9 cellular contexts compared by ENCODE assay signal in the genomic region with DNA sequence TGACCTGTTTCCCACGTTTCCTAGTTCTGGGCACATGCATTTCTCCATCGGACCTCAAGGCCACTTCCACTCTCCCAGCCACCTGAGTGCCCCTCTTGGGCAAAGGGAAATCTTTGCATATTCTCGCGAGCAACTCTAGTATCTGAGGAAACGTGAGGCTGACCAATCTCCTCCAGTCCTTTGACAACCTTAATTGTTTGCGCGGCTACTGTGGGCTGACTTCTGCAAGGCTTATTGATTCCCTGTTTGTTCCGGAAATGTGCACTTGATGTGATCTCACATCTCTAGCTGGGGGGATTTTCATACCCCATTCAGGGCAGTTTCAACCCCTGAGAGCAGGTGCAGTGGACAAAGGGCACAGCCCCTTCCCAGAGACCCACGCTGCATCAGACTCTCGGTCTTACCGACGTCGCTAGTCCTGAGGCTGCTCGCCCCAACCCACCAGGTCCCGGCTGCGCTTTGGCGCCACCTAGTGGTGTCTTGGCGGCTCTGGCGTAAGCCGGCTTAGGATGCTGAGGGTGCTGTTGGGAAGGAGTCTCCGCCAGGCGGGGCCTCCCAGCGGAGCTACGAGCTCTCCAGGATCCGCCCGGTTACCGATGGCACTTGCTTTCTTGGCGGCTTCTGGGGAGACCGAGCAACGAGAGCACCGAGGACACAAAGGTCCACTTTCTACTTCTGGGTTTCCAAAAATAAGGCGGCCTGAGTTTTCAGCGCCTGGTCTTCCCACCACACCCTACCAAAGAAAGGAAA. TPM values are rescaled to one million over a fixed set of nuclear protein-coding genes. Genes with fewer than 3 reads are reported as not detected.
DNase-seq lines count a peak whose midpoint lies in the region; ATAC-seq and TF ChIP-seq lines count a peak whose summit lies in the region.
"Had no signal": no experiment of that assay in that cellular context is flagged by ENCODE, and none has a peak within 500 bp of the region (broad histone marks: within the 10 kb centered on the region; RNA-seq: fewer than 3 reads in every experiment).

No MANE protein-coding gene starts in this region.

- no peaks in the 10 kb centered on the region for H3K9me3 ChIP-seq in CD8-positive, alpha-beta memory T cell (ENCODE audit: low read length)

- no peak overlapping the region for H3K4me3 ChIP-seq in CD8-positive, alpha-beta memory T cell (ENCODE audit: low read length)

- peaks cover 0 to 2% (median 0%) of the 10 kb centered on the region in 5 donors for H3K9me3 Mint-ChIP-seq in CD8-positive, alpha-beta memory T cell
- no peaks in the 10 kb centered on the region for H3K9me3 Mint-ChIP-seq in activated CD8-positive, alpha-beta T cell treated with anti-CD3 and anti-CD28 coated beads for 36 hours

- peaks cover 14% of the 10 kb centered on the region for H3K27me3 ChIP-seq in CD8-positive, alpha-beta memory T cell (ENCODE audit: insufficient read depth, low read length, poor library complexity, severe bottlenecking)

- peak; percentile 96 for TF ChIP-seq CTCF in activated CD8-positive, alpha-beta T cell treated with anti-CD3 and anti-CD28 coated beads for 36 hours (IDR thresholded peaks at IDR 0.05)

- H3K27ac ChIP-seq in CD8-positive, alpha-beta memory T cell (ENCODE audit: low read depth, low read length) = no peak overlapping the region

- POLR2A ChIA-PET in CD8-positive, alpha-beta memory T cell (lab: Charles Lee) = no interaction called here
- POLR2A ChIA-PET in activated CD8-positive, alpha-beta T cell treated with anti-CD3 and anti-CD28 coated beads for 36 hours (lab: Charles Lee) = no interaction called here

- intact Hi-C loops in activated CD8-positive, alpha-beta T cell treated with anti-CD3 and anti-CD28 coated beads for 36 hours (cut with micrococcal nuclease) = no loop called here

- no peaks in the 10 kb centered on the region for H3K36me3 Mint-ChIP-seq in CD8-positive, alpha-beta memory T cell
- no peaks in the 10 kb centered on the region for H3K36me3 Mint-ChIP-seq in activated CD8-positive, alpha-beta T cell treated with anti-CD3 and anti-CD28 coated beads for 36 hours (ENCODE audit: low read depth)

- CTCF ChIA-PET in CD8-positive, alpha-beta memory T cell (lab: Charles Lee) = interaction anchor here (0.6 to 4.2 kb wide), 16 partner anchors 12 to 1531 kb away, joined by 3 to 15 read pairs (median 4); a partner anchor contains a TSS
- CTCF ChIA-PET in activated CD8-positive, alpha-beta T cell treated with anti-CD3 and anti-CD28 coated beads for 36 hours (lab: Charles Lee) = interaction anchor here (0.6 to 5.7 kb wide), 31 partner anchors 9 to 144 kb away, joined by 3 to 59 read pairs (median 5); a partner anchor contains a TSS

- peak; percentile 75 to 87 (median 77) for DNase-seq in CD8-positive, alpha-beta memory T cell
- DNase-seq in NCI-H82 treated with DMSO at 0.1 percent for 48 hours (lab: John Stamatoyannopoulos, UW; ENCODE audit: unreplicated experiment) = peak; percentile 49
- peak; percentile 89 for DNase-seq in activated CD8-positive, alpha-beta T cell treated with anti-CD3 and anti-CD28 coated beads for 36 hours
- peak; percentile 80 for DNase-seq in effector CD4-positive, alpha-beta T cell
- peak; percentile 83 to 90 for DNase-seq in lung microvascular endothelial cell (ENCODE audit: low read depth in 2 of 2)
- DNase-seq in stimulated activated CD8-positive, alpha-beta memory T cell treated with anti-CD3 and anti-CD28 coated beads, Interleukin-12 subunit alpha, Interleukin-12 subunit beta, amount 100 ng/mL, for 1 hour (ENCODE audit: low read depth) = peak; percentile 76

- H3K4me1 ChIP-seq in CD8-positive, alpha-beta memory T cell (ENCODE audit: insufficient read depth, low read length) = no peaks in the 10 kb centered on the region

- H3K4me1 Mint-ChIP-seq in CD8-positive, alpha-beta memory T cell = peaks cover 8 to 13% (median 10%) of the 10 kb centered on the region in 3 donors
- H3K4me1 Mint-ChIP-seq in activated CD8-positive, alpha-beta T cell treated with anti-CD3 and anti-CD28 coated beads for 36 hours (ENCODE audit: low read depth) = peaks cover 9% of the 10 kb centered on the region

- ATAC-seq in GM19455 (IDR thresholded peaks at IDR 0.05; ENCODE audit: unreplicated experiment) (peak; percentile 90), HG03571 (IDR thresholded peaks at IDR 0.05; ENCODE audit: unreplicated experiment) (peak; percentile 94)
- peak; percentile 92 for ATAC-seq in activated CD8-positive, alpha-beta T cell treated with anti-CD3 and anti-CD28 coated beads for 36 hours

- H3K27ac Mint-ChIP-seq in CD8-positive, alpha-beta memory T cell = peak overlapping the region in 1 of 8 donors; percentile 18
- no peak overlapping the region for H3K27ac Mint-ChIP-seq in activated CD8-positive, alpha-beta T cell treated with anti-CD3 and anti-CD28 coated beads for 36 hours

- H3K36me3 ChIP-seq in CD8-positive, alpha-beta memory T cell (ENCODE audit: insufficient read depth, low read length) = no peaks in the 10 kb centered on the region

- H3K27me3 Mint-ChIP-seq in CD8-positive, alpha-beta memory T cell = peaks cover 40 to 71% of the 10 kb centered on the region in 2 donors
- H3K27me3 Mint-ChIP-seq in activated CD8-positive, alpha-beta T cell treated with anti-CD3 and anti-CD28 coated beads for 36 hours = peaks cover 51% of the 10 kb centered on the region

- peak overlapping the region in 6 of 7 donors; percentile 58 to 76 (median 65) for H3K4me3 Mint-ChIP-seq in CD8-positive, alpha-beta memory T cell
- peak overlapping the region; percentile 51 for H3K4me3 Mint-ChIP-seq in activated CD8-positive, alpha-beta T cell treated with anti-CD3 and anti-CD28 coated beads for 36 hours

RNA-seq across cellular contexts. Expression of a gene that starts 24.8 kb away (rescaled TPM):
- 1 to 10 TPM; 8.8 to 9.3 TPM for total RNA-seq in CD8-positive, alpha-beta memory T cell
- 0.14 TPM for polyA plus RNA-seq in CD8-positive, alpha-beta memory T cell
- 1 to 10 TPM; 7.8 to 9.4 TPM for total RNA-seq in activated CD8-positive, alpha-beta T cell treated with anti-CD3 and anti-CD28 coated beads for 36 hours
- total RNA-seq in lung microvascular endothelial cell = 37.7 and 51.6 TPM in 2 replicates

RNA-seq across cellular contexts. Expression of a gene that starts 36.6 kb away (rescaled TPM):
- total RNA-seq in CD8-positive, alpha-beta memory T cell = 1 to 10 TPM; 7.1 to 9.4 TPM
- 2.1 TPM for polyA plus RNA-seq in CD8-positive, alpha-beta memory T cell
- 1 to 10 TPM; 6.2 to 8.3 TPM for total RNA-seq in activated CD8-positive, alpha-beta T cell treated with anti-CD3 and anti-CD28 coated beads for 36 hours
- total RNA-seq in lung microvascular endothelial cell = 13.1 and 16.1 TPM in 2 replicates

RNA-seq across cellular contexts. Expression of a gene that starts 54.9 kb away (rescaled TPM):
- total RNA-seq in CD8-positive, alpha-beta memory T cell = under 1 TPM; 0.57 to 0.82 TPM
- not detected for polyA plus RNA-seq in CD8-positive, alpha-beta memory T cell
- total RNA-seq in activated CD8-positive, alpha-beta T cell treated with anti-CD3 and anti-CD28 coated beads for 36 hours = not detected
- not detected in 2 replicates for total RNA-seq in lung microvascular endothelial cell
- total RNA-seq: subcutaneous adipose tissue had no signal
